ENCODE assay signal across 8 cellular contexts in genomic region chr15:69452702-69453513, GRCh38. TPM values are rescaled to one million over a fixed set of nuclear protein-coding genes. Genes with fewer than 3 reads are reported as not detected.
DNase-seq lines count a peak whose midpoint lies in the region; ATAC-seq, FAIRE-seq and TF ChIP-seq lines count a peak whose summit lies in the region.

Gene RPLP1 (plus strand): TSS chr15:69452818. CDS start chr15:69452949, 131 bp downstream.

- no peak within 1 kb of the TSS for H3K23ac ChIP-seq in H1 (ENCODE audit: insufficient read length)
- peak within 1 kb of the TSS in 1 of 2 experiments; percentile 23 for H3K23ac ChIP-seq in mesenchymal stem cell (ENCODE audit: low read length in 2 of 2)

- H3K4me1 Mint-ChIP-seq in CD8-positive, alpha-beta T cell (ENCODE audit: low read depth) = peaks cover 47% of the 10 kb centered on the region

- H2BK120ac ChIP-seq in H1 (replicated peaks; ENCODE audit: low read depth, low read length) = no peak within 1 kb of the TSS
- no peak within 1 kb of the TSS for H2BK120ac ChIP-seq in mesenchymal stem cell (ENCODE audit: low read depth, low read length)

- H3K27ac ChIP-seq in CD8-positive, alpha-beta T cell (ENCODE audit: low read depth, low read length) = peak within 1 kb of the TSS; percentile 92
- H3K27ac ChIP-seq in H1 (ENCODE audit: low read depth, low read length) (peak within 1 kb of the TSS; percentile 53; the same call in 1 of the 2 replicates), mesenchymal stem cell (ENCODE audit: low read length, poor library complexity, severe bottlenecking) (peak within 1 kb of the TSS; percentile 69)

- 1% methylated on average over 69 of the region's 77 CpGs; no CpG with 5 or more reads in 1 of the 2 experiments for WGBS in H1 (ENCODE audit: extremely low coverage in 1 of 2, insufficient coverage in 1 of 2, insufficient read length in 1 of 2, insufficient replicate concordance in 2 of 2, low coverage in 1 of 2, low lambda C conversion rate in 2 of 2, missing lambda C conversion rate in 1 of 2), 2 experiments
- under 1% methylated on average over 77 of the region's 77 CpGs for WGBS in mesenchymal stem cell

- H3K4me3 ChIP-seq in CD8-positive, alpha-beta T cell (ENCODE audit: low read depth, low read length) = peak within 1 kb of the TSS; percentile 86
- H3K4me3 ChIP-seq in H1 (ENCODE audit: extremely low read depth in 1 of 4, insufficient read depth in 2 of 4, low read depth in 3 of 4, low read length in 4 of 4) (peak within 1 kb of the TSS; percentile 68 to 98 (median 92)), mesenchymal stem cell (ENCODE audit: insufficient read depth in 1 of 2, low read depth in 1 of 2, low read length in 2 of 2) (peak within 1 kb of the TSS; percentile 90 to 92)

- ATAC-seq in CD8-positive, alpha-beta T cell = peak; percentile 88
- peak; percentile 82 for ATAC-seq in GM19463 (IDR thresholded peaks at IDR 0.05; ENCODE audit: unreplicated experiment)

- intact Hi-C loops in CD8-positive, alpha-beta T cell (cut with DNase I, micrococcal nuclease) = loop anchor here (1.0 to 10.0 kb wide), 10 partner anchors 9 to 1398 kb away; partner anchors contain the start of genes KIF23 (in 2 of the 2), TLE3 (in 2 of the 2), FEM1B (in 1 of the 2) and GLCE (in 1 of the 2)

- H3K4ac ChIP-seq in H1 (replicated peaks; ENCODE audit: insufficient read length, low read depth, low read length) = peak within 1 kb of the TSS; percentile 10
- peak within 1 kb of the TSS; percentile 71 to 84 for H3K4ac ChIP-seq in mesenchymal stem cell (ENCODE audit: low read depth in 1 of 2, low read length in 2 of 2)

- H3K36me3 ChIP-seq in CD8-positive, alpha-beta T cell (ENCODE audit: insufficient read depth, low read length) = peaks cover 8% of the 10 kb centered on the region
- peaks cover 13 to 51% (median 33%) of the 10 kb centered on the region in 4 experiments for H3K36me3 ChIP-seq in H1 (ENCODE audit: control insufficient read depth in 2 of 4, insufficient read depth in 4 of 4, low read length in 3 of 4)
- peaks cover 11 to 43% of the 10 kb centered on the region in 2 experiments for H3K36me3 ChIP-seq in mesenchymal stem cell (ENCODE audit: control insufficient read depth in 1 of 2, insufficient read depth in 2 of 2, low read depth in 1 of 2, low read length in 2 of 2)

- H2BK20ac ChIP-seq in H1 (ENCODE audit: low read length) = no peak within 1 kb of the TSS

- H2AK5ac ChIP-seq in H1 (ENCODE audit: low read depth, low read length) (no peak within 1 kb of the TSS), mesenchymal stem cell (ENCODE audit: low read length, severe bottlenecking) (no peak within 1 kb of the TSS)

- no peak within 1 kb of the TSS for H2BK15ac ChIP-seq in H1 (ENCODE audit: low read length)
- H2BK15ac ChIP-seq in mesenchymal stem cell (ENCODE audit: low read depth, poor library complexity, severe bottlenecking) = peak within 1 kb of the TSS; percentile 82

- peak within 1 kb of the TSS; percentile 97 for H3K4me3 Mint-ChIP-seq in CD8-positive, alpha-beta T cell

- H3K14ac ChIP-seq in H1 (ENCODE audit: insufficient read length) = no peak within 1 kb of the TSS
- peak within 1 kb of the TSS in 1 of 2 experiments; percentile 93 for H3K14ac ChIP-seq in mesenchymal stem cell (ENCODE audit: low read length in 2 of 2)

- H3K4me1 ChIP-seq in CD8-positive, alpha-beta T cell (ENCODE audit: insufficient read depth, low read length) = peaks cover 32% of the 10 kb centered on the region
- peaks cover 0 to 7% (median 1%) of the 10 kb centered on the region in 4 experiments; a peak in 3 of 7 replicates for H3K4me1 ChIP-seq in H1 (replicated peaks in 1 of 4; ENCODE audit: control insufficient read depth in 3 of 4, insufficient read depth in 4 of 4, low read length in 3 of 4)
- H3K4me1 ChIP-seq in mesenchymal stem cell (ENCODE audit: control insufficient read depth, insufficient read depth, low read depth, low read length) = peaks cover 9% of the 10 kb centered on the region

- H3K18ac ChIP-seq in H1 (ENCODE audit: extremely low read depth, low read length) = peak within 1 kb of the TSS; percentile 95
- peak within 1 kb of the TSS; percentile 76 to 87 for H3K18ac ChIP-seq in mesenchymal stem cell (ENCODE audit: low read depth in 1 of 2, low read length in 2 of 2)

- H3K27ac Mint-ChIP-seq in CD8-positive, alpha-beta T cell = peak within 1 kb of the TSS; percentile 99

- H2BK12ac ChIP-seq in H1 (ENCODE audit: low read depth, low read length) = no peak within 1 kb of the TSS
- no peak within 1 kb of the TSS for H2BK12ac ChIP-seq in mesenchymal stem cell (ENCODE audit: low read length in 2 of 2)

- DNase-seq in CD8-positive, alpha-beta T cell = peak; percentile 91 to 97 (median 95)
- DNase-seq in HPDE6-E6E7 (ENCODE audit: extremely low spot score) (peak; percentile 88), NOMO-1 (lab: John Stamatoyannopoulos, UW; ENCODE audit: unreplicated experiment in 2 of 2) (peak; percentile 91 to 93), H1 (ENCODE audit: low read depth in 1 of 2, low spot score in 2 of 2) (peak; percentile 88 to 98), mesenchymal stem cell (peak; percentile 96)
- peak; percentile 85 to 92 (median 88) for DNase-seq in activated CD8-positive, alpha-beta memory T cell treated with anti-CD3 and anti-CD28 coated beads for 48 hours (ENCODE audit: low read depth in 2 of 3, low spot score in 2 of 3)
- peak; percentile 89 for DNase-seq in stimulated activated CD8-positive, alpha-beta memory T cell treated with anti-CD3 and anti-CD28 coated beads, Interleukin-12 subunit alpha, Interleukin-12 subunit beta, amount 100 ng/mL, for 4 hours (ENCODE audit: low read depth)

- no peak for TF ChIP-seq EP300 in H1 (IDR thresholded peaks at IDR 0.05; ENCODE audit: borderline replicate concordance in 1 of 2, low read depth in 2 of 2, low read length in 2 of 2)

- peaks cover 7% of the 10 kb centered on the region; the same call in 1 of the 2 replicates for H3K23me2 ChIP-seq in H1 (ENCODE audit: low read depth, low read length)

- TF ChIP-seq CTCF in CD8-positive, alpha-beta T cell (IDR thresholded peaks at IDR 0.05) = no peak
- TF ChIP-seq CTCF in H1 (IDR thresholded peaks at IDR 0.05; ENCODE audit: control extremely low read depth in 1 of 3, insufficient read depth in 1 of 3, low read depth in 1 of 3, low read length in 3 of 3) = no peak

- H4K5ac ChIP-seq in H1 (ENCODE audit: insufficient read length, low read depth, low read length) = peak within 1 kb of the TSS; percentile 79

- TF ChIP-seq POLR2A in H1 (IDR thresholded peaks at IDR 0.05; ENCODE audit: control extremely low read depth in 1 of 2, low read depth in 2 of 2, low read length in 2 of 2) = peak; percentile 100

- H3K27me3 ChIP-seq in CD8-positive, alpha-beta T cell (ENCODE audit: insufficient read depth, low read length) = no peaks in the 10 kb centered on the region
- H3K27me3 ChIP-seq in H1 (replicated peaks in 1 of 4; ENCODE audit: control insufficient read depth in 3 of 4, extremely low read depth in 1 of 4, insufficient read depth in 3 of 4, low read length in 3 of 4) (no peaks in the 10 kb centered on the region), mesenchymal stem cell (ENCODE audit: control insufficient read depth in 1 of 2, insufficient read depth in 1 of 2, low read length in 2 of 2) (no peaks in the 10 kb centered on the region)

- no peaks in the 10 kb centered on the region for H3K9me3 ChIP-seq in CD8-positive, alpha-beta T cell (ENCODE audit: low read length)
- H3K9me3 ChIP-seq in H1 (ENCODE audit: insufficient read depth in 2 of 2, low read depth in 1 of 2, low read length in 1 of 2) (no peaks in the 10 kb centered on the region), mesenchymal stem cell (ENCODE audit: control insufficient read depth, low read length) (no peaks in the 10 kb centered on the region)

- POLR2A ChIA-PET in CD8-positive, alpha-beta T cell (lab: Charles Lee) = interaction anchor here (0.6 to 4.7 kb wide), 18 partner anchors 10 to 1082 kb away, joined by 3 to 109 read pairs (median 5); partner anchors contain the start of genes GLCE, KIF23 and TLE3
- POLR2A ChIA-PET in H1 (lab: Charles Lee; ENCODE audit: partially characterized antibody) = interaction anchor here (0.5 to 9.7 kb wide), 53 partner anchors 10 to 1175 kb away, joined by 3 to 207 read pairs (median 4); partner anchors contain the start of genes FEM1B, KIF23 and TLE3

- no peak for TF ChIP-seq RAD21 in H1 (IDR thresholded peaks at IDR 0.05 in 1 of 2, conservative IDR thresholded peaks at IDR 0.05 in 1 of 2; ENCODE audit: low read depth in 2 of 2, low read length in 2 of 2)

- no peaks in the 10 kb centered on the region for H3K27me3 Mint-ChIP-seq in CD8-positive, alpha-beta T cell (ENCODE audit: low read depth)

- H3K9me3 Mint-ChIP-seq in CD8-positive, alpha-beta T cell = no peaks in the 10 kb centered on the region

- H4K8ac ChIP-seq in H1 (ENCODE audit: extremely low read depth, insufficient read depth, low read length) (no peak within 1 kb of the TSS; the same call in 1 of the 2 replicates), mesenchymal stem cell (ENCODE audit: low read length) (peak within 1 kb of the TSS; percentile 74)

- CTCF ChIA-PET in CD8-positive, alpha-beta T cell (lab: Charles Lee) = interaction anchor here (1.3 to 4.8 kb wide), 2 partner anchors 10 to 15 kb away, joined by 5 to 54 read pairs; no protein-coding TSS in a partner anchor
- CTCF ChIA-PET in H1 (lab: Charles Lee; ENCODE audit: partially characterized antibody) = interaction anchor here (1.5 to 3.0 kb wide), 3 partner anchors 10 to 14 kb away, joined by 4 to 14 read pairs (median 10); no protein-coding TSS in a partner anchor

- H3K36me3 Mint-ChIP-seq in CD8-positive, alpha-beta T cell = peaks cover 53% of the 10 kb centered on the region

- H4K91ac ChIP-seq in H1 (replicated peaks; ENCODE audit: insufficient read length, low read length) (peak within 1 kb of the TSS; percentile 51), mesenchymal stem cell (ENCODE audit: low read length) (no peak within 1 kb of the TSS)

- H3K79me1 ChIP-seq in H1 (ENCODE audit: low read depth, low read length) (peaks cover 3% of the 10 kb centered on the region; the same call in 1 of the 2 replicates), mesenchymal stem cell (replicated peaks; ENCODE audit: low read length, poor library complexity, severe bottlenecking) (peaks cover 5% of the 10 kb centered on the region)

- H3K9ac ChIP-seq in H1 (replicated peaks in 1 of 4; ENCODE audit: extremely low read depth in 1 of 4, low read depth in 3 of 4, low read length in 3 of 4) (peak within 1 kb of the TSS; percentile 86 to 94 (median 86)), mesenchymal stem cell (ENCODE audit: low read length) (peak within 1 kb of the TSS; percentile 92)

- H3K4me2 ChIP-seq in H1 (ENCODE audit: insufficient read depth in 1 of 2, low read depth in 2 of 2, low read length in 2 of 2) (peak within 1 kb of the TSS; percentile 96 to 100), mesenchymal stem cell (ENCODE audit: low read length, poor library complexity, severe bottlenecking) (peak within 1 kb of the TSS; percentile 67)

- FAIRE-seq in H1 (lab: Jason Lieb, UNC) = no peak

- H2AFZ ChIP-seq in H1 (ENCODE audit: low read length) (peak within 1 kb of the TSS; percentile 98), mesenchymal stem cell (ENCODE audit: low read depth, low read length) (peak within 1 kb of the TSS; percentile 30)

- H2BK5ac ChIP-seq in H1 (ENCODE audit: low read depth, low read length) (peak within 1 kb of the TSS; percentile 75), mesenchymal stem cell (ENCODE audit: low read depth, low read length, poor library complexity, severe bottlenecking) (peak within 1 kb of the TSS; percentile 68)

- peaks cover 14 to 32% of the 10 kb centered on the region in 2 experiments for H3K79me2 ChIP-seq in H1 (ENCODE audit: control insufficient read depth in 1 of 2, insufficient read depth in 2 of 2, low read length in 2 of 2)

- H3K56ac ChIP-seq in H1 (replicated peaks; ENCODE audit: insufficient read length, low read depth, low read length) = peak within 1 kb of the TSS; percentile 47

- H4K20me1 ChIP-seq in H1 (replicated peaks in 1 of 2; ENCODE audit: control insufficient read depth in 1 of 2, insufficient read depth in 2 of 2, low read length in 2 of 2) = peaks cover 23 to 26% of the 10 kb centered on the region in 2 experiments

RNA-seq across cellular contexts. Expression of gene RPLP1, which starts in this region (rescaled TPM):
- total RNA-seq in CD8-positive, alpha-beta T cell = 1,000 to 10,000 TPM; 2,675 to 2,824 TPM
- total RNA-seq in H1 (2021; fragmentation: NEBNext Ultra II Directional; extraction: Animal tissue kit (Norgen Biotek cat#: 25700)) = 2,089 and 2,151 TPM in 2 replicates
- polyA plus RNA-seq in H1 (2011; rRNA removed) = 3,704 and 4,387 TPM in 2 replicates
- polyA plus RNA-seq in H1 (2011; cell fraction: cytosol; rRNA removed) = 2,748 TPM
- polyA plus RNA-seq in H1 (2011; cell fraction: nucleus; rRNA removed) = 1,651 TPM
- 1,981 to 3,990 TPM (median 2,946 TPM) in 4 replicates for polyA plus RNA-seq in H1 (2012, experiment 1 of 2)
- polyA plus RNA-seq in H1 (2012, experiment 2 of 2) = 11,458 TPM
- polyA plus RNA-seq in H1 (2013, experiment 1 of 2) = 3,955 TPM
- polyA plus RNA-seq in H1 (2013, experiment 2 of 2) = 3,734 TPM
- 238 and 353 TPM in 2 replicates for polyA minus RNA-seq in H1 (2011; rRNA and poly(A)+ RNA removed)
- 4,450 TPM for polyA minus RNA-seq in H1 (2011; cell fraction: cytosol; rRNA and poly(A)+ RNA removed)
- 579 TPM for polyA minus RNA-seq in H1 (2011; cell fraction: nucleus; rRNA and poly(A)+ RNA removed)
- 3,158 TPM for polyA plus RNA-seq in mesenchymal stem cell (2013, experiment 1 of 2)
- polyA plus RNA-seq in mesenchymal stem cell (2013, experiment 2 of 2) = 2,769 TPM

Comparison
In these comparisons a context has a peak if more than half of its experiments do, and no peak if none do; other contexts are left out.
1. Peak in every context shown above with its lines: DNase-seq, ATAC-seq, H3K4me3 ChIP-seq and H3K27ac ChIP-seq.